1 cellular context compared by ENCODE assay signal in the genomic region with DNA sequence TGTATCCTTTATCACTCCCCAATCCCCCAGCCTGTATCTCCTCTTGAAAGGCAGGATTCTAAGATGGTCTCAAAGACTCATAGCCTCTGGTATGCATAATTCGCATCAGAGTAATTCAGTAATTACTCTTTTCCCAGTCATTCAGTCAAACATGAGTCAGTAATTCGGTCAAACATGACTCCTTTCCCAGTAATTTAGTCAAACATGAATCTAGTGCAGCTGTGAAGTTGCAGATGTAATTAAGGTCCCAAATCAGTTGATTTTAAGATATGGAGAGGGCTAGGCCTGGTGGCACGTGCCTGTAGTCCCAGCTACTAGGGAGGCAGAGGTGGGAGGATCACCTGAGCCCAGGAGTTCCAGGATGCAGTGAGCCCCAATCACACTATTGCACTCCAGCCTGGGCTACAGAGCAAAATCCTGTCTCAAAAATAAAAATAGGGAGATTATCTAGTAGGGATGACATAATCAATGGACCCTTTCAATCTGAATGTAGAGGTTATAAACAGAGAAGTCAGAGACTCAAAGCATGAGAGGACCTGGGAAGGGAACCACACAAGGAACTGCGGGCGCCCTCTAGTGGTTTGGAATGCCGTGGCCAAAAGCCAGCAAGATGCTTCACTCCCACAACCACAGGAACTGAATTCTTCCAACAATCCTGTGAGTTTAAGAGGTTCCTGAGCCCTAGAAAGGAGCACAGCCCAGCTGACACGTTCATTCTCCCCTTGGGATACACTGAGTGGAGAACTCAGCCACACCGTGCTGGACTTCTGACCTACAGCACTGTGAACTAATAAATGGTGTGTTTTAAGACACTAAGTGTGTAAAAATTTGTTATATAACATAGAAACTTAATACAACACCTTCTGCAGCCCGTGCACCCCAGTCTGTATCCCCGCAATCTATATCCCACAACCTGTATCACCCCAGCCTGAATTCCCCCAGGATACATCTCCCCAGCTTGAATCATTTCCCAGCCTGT.
TF ChIP-seq lines count a peak whose summit lies in the region.

No MANE protein-coding gene starts in this region.

TF ChIP-seq in GM12878, 131 proteins besides CTCF, POLR2A, EP300 and RAD21:
- TF ChIP-seq, protein P1, sequence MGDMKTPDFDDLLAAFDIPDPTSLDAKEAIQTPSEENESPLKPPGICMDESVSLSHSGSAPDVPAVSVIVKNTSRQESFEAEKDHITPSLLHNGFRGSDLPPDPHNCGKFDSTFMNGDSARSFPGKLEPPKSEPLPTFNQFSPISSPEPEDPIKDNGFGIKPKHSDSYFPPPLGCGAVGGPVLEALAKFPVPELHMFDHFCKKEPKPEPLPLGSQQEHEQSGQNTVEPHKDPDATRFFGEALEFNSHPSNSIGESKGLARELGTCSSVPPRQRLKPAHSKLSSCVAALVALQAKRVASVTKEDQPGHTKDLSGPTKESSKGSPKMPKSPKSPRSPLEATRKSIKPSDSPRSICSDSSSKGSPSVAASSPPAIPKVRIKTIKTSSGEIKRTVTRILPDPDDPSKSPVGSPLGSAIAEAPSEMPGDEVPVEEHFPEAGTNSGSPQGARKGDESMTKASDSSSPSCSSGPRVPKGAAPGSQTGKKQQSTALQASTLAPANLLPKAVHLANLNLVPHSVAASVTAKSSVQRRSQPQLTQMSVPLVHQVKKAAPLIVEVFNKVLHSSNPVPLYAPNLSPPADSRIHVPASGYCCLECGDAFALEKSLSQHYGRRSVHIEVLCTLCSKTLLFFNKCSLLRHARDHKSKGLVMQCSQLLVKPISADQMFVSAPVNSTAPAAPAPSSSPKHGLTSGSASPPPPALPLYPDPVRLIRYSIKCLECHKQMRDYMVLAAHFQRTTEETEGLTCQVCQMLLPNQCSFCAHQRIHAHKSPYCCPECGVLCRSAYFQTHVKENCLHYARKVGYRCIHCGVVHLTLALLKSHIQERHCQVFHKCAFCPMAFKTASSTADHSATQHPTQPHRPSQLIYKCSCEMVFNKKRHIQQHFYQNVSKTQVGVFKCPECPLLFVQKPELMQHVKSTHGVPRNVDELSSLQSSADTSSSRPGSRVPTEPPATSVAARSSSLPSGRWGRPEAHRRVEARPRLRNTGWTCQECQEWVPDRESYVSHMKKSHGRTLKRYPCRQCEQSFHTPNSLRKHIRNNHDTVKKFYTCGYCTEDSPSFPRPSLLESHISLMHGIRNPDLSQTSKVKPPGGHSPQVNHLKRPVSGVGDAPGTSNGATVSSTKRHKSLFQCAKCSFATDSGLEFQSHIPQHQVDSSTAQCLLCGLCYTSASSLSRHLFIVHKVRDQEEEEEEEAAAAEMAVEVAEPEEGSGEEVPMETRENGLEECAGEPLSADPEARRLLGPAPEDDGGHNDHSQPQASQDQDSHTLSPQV (IDR thresholded peaks at IDR 0.05) = no peak
- TF ChIP-seq NFIC (IDR thresholded peaks at IDR 0.05; ENCODE audit: low read depth, low read length) (no peak), KDM1A (IDR thresholded peaks at IDR 0.05; ENCODE audit: borderline replicate concordance) (no peak), NRF1 (conservative IDR thresholded peaks at IDR 0.05; ENCODE audit: low read depth, low read length) (no peak), BCL11A (IDR thresholded peaks at IDR 0.05; ENCODE audit: low read depth, low read length) (no peak), NFYA (IDR thresholded peaks at IDR 0.05; ENCODE audit: borderline replicate concordance, low read depth, low read length) (no peak), SMC3 (IDR thresholded peaks at IDR 0.05; ENCODE audit: borderline replicate concordance, low read length) (peak; percentile 59; the same call in 1 of the 2 replicates), HDAC6 (IDR thresholded peaks at IDR 0.05; ENCODE audit: unreplicated experiment) (no peak), RUNX3 (IDR thresholded peaks at IDR 0.05; ENCODE audit: low read length) (peak; percentile 51), CHD2 (IDR thresholded peaks at IDR 0.05; ENCODE audit: borderline replicate concordance, low read depth, low read length) (no peak), EED (IDR thresholded peaks at IDR 0.05; ENCODE audit: low read depth) (no peak), IRF4 (IDR thresholded peaks at IDR 0.05; ENCODE audit: low read depth, low read length) (0 out of 2 replicates have a peak, but pooled peaks have one; percentile 30), RCOR1 (conservative IDR thresholded peaks at IDR 0.05; ENCODE audit: low read depth, low read length) (no peak), POU2F2 (IDR thresholded peaks at IDR 0.05; ENCODE audit: borderline replicate concordance, low read depth, low read length) (no peak), TBL1XR1 (IDR thresholded peaks at IDR 0.05; ENCODE audit: low read depth, low read length) (no peak), FOS (IDR thresholded peaks at IDR 0.05; ENCODE audit: borderline replicate concordance, extremely low read depth, insufficient read length) (no peak), JUNB (IDR thresholded peaks at IDR 0.05) (no peak), SP1 (IDR thresholded peaks at IDR 0.05; ENCODE audit: low read depth, low read length) (no peak), MEF2A (IDR thresholded peaks at IDR 0.05; ENCODE audit: insufficient read depth, low read depth, low read length) (no peak)
- TF ChIP-seq, protein P2, sequence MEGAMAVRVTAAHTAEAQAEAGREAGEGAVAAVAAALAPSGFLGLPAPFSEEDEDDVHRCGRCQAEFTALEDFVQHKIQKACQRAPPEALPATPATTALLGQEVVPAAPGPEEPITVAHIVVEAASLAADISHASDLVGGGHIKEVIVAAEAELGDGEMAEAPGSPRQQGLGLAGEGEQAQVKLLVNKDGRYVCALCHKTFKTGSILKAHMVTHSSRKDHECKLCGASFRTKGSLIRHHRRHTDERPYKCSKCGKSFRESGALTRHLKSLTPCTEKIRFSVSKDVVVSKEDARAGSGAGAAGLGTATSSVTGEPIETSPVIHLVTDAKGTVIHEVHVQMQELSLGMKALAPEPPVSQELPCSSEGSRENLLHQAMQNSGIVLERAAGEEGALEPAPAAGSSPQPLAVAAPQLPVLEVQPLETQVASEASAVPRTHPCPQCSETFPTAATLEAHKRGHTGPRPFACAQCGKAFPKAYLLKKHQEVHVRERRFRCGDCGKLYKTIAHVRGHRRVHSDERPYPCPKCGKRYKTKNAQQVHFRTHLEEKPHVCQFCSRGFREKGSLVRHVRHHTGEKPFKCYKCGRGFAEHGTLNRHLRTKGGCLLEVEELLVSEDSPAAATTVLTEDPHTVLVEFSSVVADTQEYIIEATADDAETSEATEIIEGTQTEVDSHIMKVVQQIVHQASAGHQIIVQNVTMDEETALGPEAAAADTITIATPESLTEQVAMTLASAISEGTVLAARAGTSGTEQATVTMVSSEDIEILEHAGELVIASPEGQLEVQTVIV (IDR thresholded peaks at IDR 0.05; ENCODE audit: borderline replicate concordance, partially characterized antibody) = no peak
- TF ChIP-seq, protein P3, sequence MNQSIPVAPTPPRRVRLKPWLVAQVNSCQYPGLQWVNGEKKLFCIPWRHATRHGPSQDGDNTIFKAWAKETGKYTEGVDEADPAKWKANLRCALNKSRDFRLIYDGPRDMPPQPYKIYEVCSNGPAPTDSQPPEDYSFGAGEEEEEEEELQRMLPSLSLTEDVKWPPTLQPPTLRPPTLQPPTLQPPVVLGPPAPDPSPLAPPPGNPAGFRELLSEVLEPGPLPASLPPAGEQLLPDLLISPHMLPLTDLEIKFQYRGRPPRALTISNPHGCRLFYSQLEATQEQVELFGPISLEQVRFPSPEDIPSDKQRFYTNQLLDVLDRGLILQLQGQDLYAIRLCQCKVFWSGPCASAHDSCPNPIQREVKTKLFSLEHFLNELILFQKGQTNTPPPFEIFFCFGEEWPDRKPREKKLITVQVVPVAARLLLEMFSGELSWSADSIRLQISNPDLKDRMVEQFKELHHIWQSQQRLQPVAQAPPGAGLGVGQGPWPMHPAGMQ (IDR thresholded peaks at IDR 0.05; ENCODE audit: borderline replicate concordance) = no peak
- TF ChIP-seq, protein P4, sequence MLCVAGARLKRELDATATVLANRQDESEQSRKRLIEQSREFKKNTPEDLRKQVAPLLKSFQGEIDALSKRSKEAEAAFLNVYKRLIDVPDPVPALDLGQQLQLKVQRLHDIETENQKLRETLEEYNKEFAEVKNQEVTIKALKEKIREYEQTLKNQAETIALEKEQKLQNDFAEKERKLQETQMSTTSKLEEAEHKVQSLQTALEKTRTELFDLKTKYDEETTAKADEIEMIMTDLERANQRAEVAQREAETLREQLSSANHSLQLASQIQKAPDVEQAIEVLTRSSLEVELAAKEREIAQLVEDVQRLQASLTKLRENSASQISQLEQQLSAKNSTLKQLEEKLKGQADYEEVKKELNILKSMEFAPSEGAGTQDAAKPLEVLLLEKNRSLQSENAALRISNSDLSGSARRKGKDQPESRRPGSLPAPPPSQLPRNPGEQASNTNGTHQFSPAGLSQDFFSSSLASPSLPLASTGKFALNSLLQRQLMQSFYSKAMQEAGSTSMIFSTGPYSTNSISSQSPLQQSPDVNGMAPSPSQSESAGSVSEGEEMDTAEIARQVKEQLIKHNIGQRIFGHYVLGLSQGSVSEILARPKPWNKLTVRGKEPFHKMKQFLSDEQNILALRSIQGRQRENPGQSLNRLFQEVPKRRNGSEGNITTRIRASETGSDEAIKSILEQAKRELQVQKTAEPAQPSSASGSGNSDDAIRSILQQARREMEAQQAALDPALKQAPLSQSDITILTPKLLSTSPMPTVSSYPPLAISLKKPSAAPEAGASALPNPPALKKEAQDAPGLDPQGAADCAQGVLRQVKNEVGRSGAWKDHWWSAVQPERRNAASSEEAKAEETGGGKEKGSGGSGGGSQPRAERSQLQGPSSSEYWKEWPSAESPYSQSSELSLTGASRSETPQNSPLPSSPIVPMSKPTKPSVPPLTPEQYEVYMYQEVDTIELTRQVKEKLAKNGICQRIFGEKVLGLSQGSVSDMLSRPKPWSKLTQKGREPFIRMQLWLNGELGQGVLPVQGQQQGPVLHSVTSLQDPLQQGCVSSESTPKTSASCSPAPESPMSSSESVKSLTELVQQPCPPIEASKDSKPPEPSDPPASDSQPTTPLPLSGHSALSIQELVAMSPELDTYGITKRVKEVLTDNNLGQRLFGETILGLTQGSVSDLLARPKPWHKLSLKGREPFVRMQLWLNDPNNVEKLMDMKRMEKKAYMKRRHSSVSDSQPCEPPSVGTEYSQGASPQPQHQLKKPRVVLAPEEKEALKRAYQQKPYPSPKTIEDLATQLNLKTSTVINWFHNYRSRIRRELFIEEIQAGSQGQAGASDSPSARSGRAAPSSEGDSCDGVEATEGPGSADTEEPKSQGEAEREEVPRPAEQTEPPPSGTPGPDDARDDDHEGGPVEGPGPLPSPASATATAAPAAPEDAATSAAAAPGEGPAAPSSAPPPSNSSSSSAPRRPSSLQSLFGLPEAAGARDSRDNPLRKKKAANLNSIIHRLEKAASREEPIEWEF (IDR thresholded peaks at IDR 0.05; ENCODE audit: insufficient replicate concordance, low read depth, low read length) = no peak
- TF ChIP-seq, protein P5, sequence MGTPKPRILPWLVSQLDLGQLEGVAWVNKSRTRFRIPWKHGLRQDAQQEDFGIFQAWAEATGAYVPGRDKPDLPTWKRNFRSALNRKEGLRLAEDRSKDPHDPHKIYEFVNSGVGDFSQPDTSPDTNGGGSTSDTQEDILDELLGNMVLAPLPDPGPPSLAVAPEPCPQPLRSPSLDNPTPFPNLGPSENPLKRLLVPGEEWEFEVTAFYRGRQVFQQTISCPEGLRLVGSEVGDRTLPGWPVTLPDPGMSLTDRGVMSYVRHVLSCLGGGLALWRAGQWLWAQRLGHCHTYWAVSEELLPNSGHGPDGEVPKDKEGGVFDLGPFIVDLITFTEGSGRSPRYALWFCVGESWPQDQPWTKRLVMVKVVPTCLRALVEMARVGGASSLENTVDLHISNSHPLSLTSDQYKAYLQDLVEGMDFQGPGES (IDR thresholded peaks at IDR 0.05) = no peak
- TF ChIP-seq, protein P6, sequence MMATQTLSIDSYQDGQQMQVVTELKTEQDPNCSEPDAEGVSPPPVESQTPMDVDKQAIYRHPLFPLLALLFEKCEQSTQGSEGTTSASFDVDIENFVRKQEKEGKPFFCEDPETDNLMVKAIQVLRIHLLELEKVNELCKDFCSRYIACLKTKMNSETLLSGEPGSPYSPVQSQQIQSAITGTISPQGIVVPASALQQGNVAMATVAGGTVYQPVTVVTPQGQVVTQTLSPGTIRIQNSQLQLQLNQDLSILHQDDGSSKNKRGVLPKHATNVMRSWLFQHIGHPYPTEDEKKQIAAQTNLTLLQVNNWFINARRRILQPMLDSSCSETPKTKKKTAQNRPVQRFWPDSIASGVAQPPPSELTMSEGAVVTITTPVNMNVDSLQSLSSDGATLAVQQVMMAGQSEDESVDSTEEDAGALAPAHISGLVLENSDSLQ (IDR thresholded peaks at IDR 0.05) = no peak
